Comparison of ENCODE assay signal across 8 cellular contexts in genomic region chr9:113410207-113411158, GRCh38. TPM values are rescaled to one million over a fixed set of nuclear protein-coding genes. Genes with fewer than 3 reads are reported as not detected.
DNase-seq lines count a peak whose midpoint lies in the region; ATAC-seq and TF ChIP-seq lines count a peak whose summit lies in the region.

A gene with protein sequence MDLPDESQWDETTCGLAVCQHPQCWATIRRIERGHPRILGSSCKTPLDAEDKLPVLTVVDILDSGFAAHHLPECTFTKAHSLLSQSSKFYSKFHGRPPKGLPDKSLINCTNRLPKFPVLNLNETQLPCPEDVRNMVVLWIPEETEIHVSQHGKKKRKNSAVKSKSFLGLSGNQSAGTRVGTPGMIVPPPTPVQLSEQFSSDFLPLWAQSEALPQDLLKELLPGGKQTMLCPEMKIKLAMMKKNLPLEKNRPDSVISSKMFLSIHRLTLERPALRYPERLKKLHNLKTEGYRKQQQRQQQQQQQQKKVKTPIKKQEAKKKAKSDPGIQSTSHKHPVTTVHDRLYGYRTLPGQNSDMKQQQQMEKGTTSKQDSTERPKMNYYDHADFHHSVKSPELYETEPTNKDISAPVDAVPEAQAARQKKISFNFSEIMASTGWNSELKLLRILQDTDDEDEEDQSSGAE (plus strand): TSS chr9:113410747. CDS start chr9:113413494, 2,747 bp downstream.
A gene with protein sequence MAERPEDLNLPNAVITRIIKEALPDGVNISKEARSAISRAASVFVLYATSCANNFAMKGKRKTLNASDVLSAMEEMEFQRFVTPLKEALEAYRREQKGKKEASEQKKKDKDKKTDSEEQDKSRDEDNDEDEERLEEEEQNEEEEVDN (minus strand): TSS chr9:113410675. CDS start chr9:113410293, 382 bp downstream.

- H3K36me3 Mint-ChIP-seq in CD4-positive, CD25-positive, alpha-beta regulatory T cell: peaks cover 19% of the 10 kb centered on the region
- H3K36me3 Mint-ChIP-seq in activated CD4-positive, alpha-beta memory T cell treated with anti-CD3 and anti-CD28 coated beads for 36 hours: peaks cover 32% of the 10 kb centered on the region

- peak within 1 kb of the TSS; percentile 97 to 99 (median 98) for H3K4me3 Mint-ChIP-seq in CD4-positive, CD25-positive, alpha-beta regulatory T cell
- H3K4me3 Mint-ChIP-seq in activated CD4-positive, alpha-beta memory T cell treated with anti-CD3 and anti-CD28 coated beads for 36 hours: peak within 1 kb of the TSS; percentile 98

- no peaks in the 10 kb centered on the region for H3K27me3 ChIP-seq in CD4-positive, CD25-positive, alpha-beta regulatory T cell (ENCODE audit: control insufficient read depth, insufficient read depth, low read length)
- no peaks in the 10 kb centered on the region for H3K27me3 ChIP-seq in duodenal mucosa (ENCODE audit: control insufficient read depth in 1 of 2, insufficient read depth in 2 of 2, low read length in 2 of 2)

- H3K36me3 ChIP-seq in CD4-positive, CD25-positive, alpha-beta regulatory T cell (ENCODE audit: control insufficient read depth, insufficient read depth, low read length): peaks cover 7% of the 10 kb centered on the region
- peaks cover 4 to 19% of the 10 kb centered on the region in 2 donors for H3K36me3 ChIP-seq in duodenal mucosa (ENCODE audit: control insufficient read depth in 1 of 2, insufficient read depth in 2 of 2, low read length in 2 of 2)

- TF ChIP-seq POLR2A in lower leg skin (IDR thresholded peaks at IDR 0.05): no peak

- DNase-seq in CD4-positive, CD25-positive, alpha-beta regulatory T cell: peak; percentile 89 to 98 (median 95)
- DNase-seq in NCI-H774 (lab: John Stamatoyannopoulos, UW) (peak; percentile 93), lower leg skin (ENCODE audit: low spot score in 2 of 2) (peak; percentile 93 to 99)
- peak; percentile 97 for DNase-seq in activated CD4-positive, alpha-beta memory T cell treated with anti-CD3 and anti-CD28 coated beads for 36 hours
- DNase-seq in stimulated activated CD4-positive, alpha-beta T cell treated with anti-CD3 and anti-CD28 coated beads, Interleukin-4, amount 100 ng/mL, for 4 hours: peak; percentile 94 to 95

- H3K9me3 ChIP-seq in CD4-positive, CD25-positive, alpha-beta regulatory T cell (ENCODE audit: control insufficient read depth in 2 of 2, low read length in 2 of 2): no peaks in the 10 kb centered on the region
- H3K9me3 ChIP-seq in duodenal mucosa (ENCODE audit: control insufficient read depth in 1 of 2, low read length in 2 of 2): no peaks in the 10 kb centered on the region

- peak; percentile 91 for ATAC-seq in CD4-positive, CD25-positive, alpha-beta regulatory T cell (ENCODE audit: low read depth in 2 of 2)
- ATAC-seq in GM19438 (IDR thresholded peaks at IDR 0.05; ENCODE audit: low read depth, unreplicated experiment) (peak; percentile 88), HG03571 (IDR thresholded peaks at IDR 0.05; ENCODE audit: unreplicated experiment) (peak; percentile 90)

- intact Hi-C loops in activated CD4-positive, alpha-beta memory T cell treated with anti-CD3 and anti-CD28 coated beads for 36 hours (cut with micrococcal nuclease): loop anchor here (1.0 to 2.0 kb wide), 9 partner anchors 9 to 1374 kb away; partner anchors contain the start of genes ALAD, CDC26, FKBP15 and HDHD3
- intact Hi-C loops in lower leg skin (cut with DNase I; ENCODE audit: low total_unique reads): no loop called here

- peak within 1 kb of the TSS; percentile 79 to 91 for H3K9ac ChIP-seq in duodenal mucosa (ENCODE audit: low read depth in 1 of 2, low read length in 2 of 2)

- CTCF ChIA-PET in activated CD4-positive, alpha-beta memory T cell treated with anti-CD3 and anti-CD28 coated beads for 36 hours (lab: Charles Lee): interaction anchor here (0.6 to 1.7 kb wide), 15 partner anchors 9 to 271 kb away, joined by 3 to 28 read pairs (median 4); partner anchors contain the start of genes ALAD, BSPRY, CDC26 and PRPF4

- peak within 1 kb of the TSS; percentile 99 for H3K27ac Mint-ChIP-seq in CD4-positive, CD25-positive, alpha-beta regulatory T cell
- H3K27ac Mint-ChIP-seq in activated CD4-positive, alpha-beta memory T cell treated with anti-CD3 and anti-CD28 coated beads for 36 hours: peak within 1 kb of the TSS; percentile 100

- no peak for TF ChIP-seq CTCF in lower leg skin (IDR thresholded peaks at IDR 0.05)

- peaks cover 5% of the 10 kb centered on the region for H3K27me3 Mint-ChIP-seq in CD4-positive, CD25-positive, alpha-beta regulatory T cell
- H3K27me3 Mint-ChIP-seq in activated CD4-positive, alpha-beta memory T cell treated with anti-CD3 and anti-CD28 coated beads for 36 hours: no peaks in the 10 kb centered on the region

- peaks cover 14% of the 10 kb centered on the region for H3K4me1 ChIP-seq in CD4-positive, CD25-positive, alpha-beta regulatory T cell (ENCODE audit: control insufficient read depth, insufficient read depth, low read length, poor library complexity, severe bottlenecking)
- H3K4me1 ChIP-seq in duodenal mucosa (ENCODE audit: control insufficient read depth in 1 of 2, insufficient read depth in 2 of 2, low read length in 2 of 2): peaks cover 7 to 19% of the 10 kb centered on the region in 2 donors

- peaks cover 0 to 2% (median 0%) of the 10 kb centered on the region in 7 donors for H3K9me3 Mint-ChIP-seq in CD4-positive, CD25-positive, alpha-beta regulatory T cell
- H3K9me3 Mint-ChIP-seq in activated CD4-positive, alpha-beta memory T cell treated with anti-CD3 and anti-CD28 coated beads for 36 hours: no peaks in the 10 kb centered on the region

- POLR2A ChIA-PET in activated CD4-positive, alpha-beta memory T cell treated with anti-CD3 and anti-CD28 coated beads for 36 hours (lab: Charles Lee): interaction anchor here (0.6 to 2.2 kb wide), 18 partner anchors 10 to 975 kb away, joined by 3 to 26 read pairs (median 4); partner anchors contain the start of genes ALAD, BSPRY, CDC26 and FKBP15

- H3K27ac ChIP-seq in CD4-positive, CD25-positive, alpha-beta regulatory T cell (ENCODE audit: insufficient read depth, low read length, poor library complexity, severe bottlenecking): peak within 1 kb of the TSS; percentile 92
- peak within 1 kb of the TSS; percentile 97 for H3K27ac ChIP-seq in duodenal mucosa (ENCODE audit: low read depth, low read length)

- H3K4me3 ChIP-seq in CD4-positive, CD25-positive, alpha-beta regulatory T cell (ENCODE audit: low read depth, low read length): peak within 1 kb of the TSS; percentile 100
- peak within 1 kb of the TSS; percentile 94 to 95 for H3K4me3 ChIP-seq in duodenal mucosa (ENCODE audit: low read depth in 1 of 2, low read length in 2 of 2)
- H3K4me3 ChIP-seq in lower leg skin (ENCODE audit: low read depth, poor library complexity, severe bottlenecking): peak within 1 kb of the TSS; percentile 75

- H3K4me1 Mint-ChIP-seq in CD4-positive, CD25-positive, alpha-beta regulatory T cell: peaks cover 5 to 40% (median 27%) of the 10 kb centered on the region in 4 donors
- peaks cover 36% of the 10 kb centered on the region for H3K4me1 Mint-ChIP-seq in activated CD4-positive, alpha-beta memory T cell treated with anti-CD3 and anti-CD28 coated beads for 36 hours (ENCODE audit: low read depth)

- WGBS in lower leg skin, 2 donors: 0% methylated on average over 54 to 69 of the region's 72 CpGs

RNA-seq across cellular contexts. Expression of the first gene that starts in this region (rescaled TPM):
- 0.35 TPM for total RNA-seq in CD4-positive, CD25-positive, alpha-beta regulatory T cell
- polyA plus RNA-seq in CD4-positive, CD25-positive, alpha-beta regulatory T cell: under 1 TPM in 3 of 4 donors, not detected in 1; 0.12 to 0.48 (median 0.23) TPM
- under 1 TPM; 0.65 to 0.81 TPM for total RNA-seq in activated CD4-positive, alpha-beta memory T cell treated with anti-CD3 and anti-CD28 coated beads for 36 hours
- under 1 TPM; 0.17 to 0.46 (median 0.37) TPM for total RNA-seq in lower leg skin

RNA-seq across cellular contexts. Expression of the second gene that starts in this region (rescaled TPM):
- 58.0 TPM for total RNA-seq in CD4-positive, CD25-positive, alpha-beta regulatory T cell
- polyA plus RNA-seq in CD4-positive, CD25-positive, alpha-beta regulatory T cell: 100 to 1,000 TPM; 114 to 160 (median 137) TPM
- total RNA-seq in activated CD4-positive, alpha-beta memory T cell treated with anti-CD3 and anti-CD28 coated beads for 36 hours: 10 to 100 TPM; 44.3 to 45.0 TPM
- total RNA-seq in lower leg skin: 10 to 100 TPM; 20.9 to 39.1 (median 27.1) TPM

Comparison
In these comparisons a context has a peak if more than half of its experiments do, and no peak if none do; other contexts are left out.
1. Peak in every context shown above with its lines: DNase-seq, ATAC-seq, H3K4me3 ChIP-seq and H3K27ac ChIP-seq.